Comparison of ENCODE assay signal across 8 cellular contexts in genomic region chr3:179811321-179812095, GRCh38.
A peak's percentile ranks its signal among the peaks of the same experiment; 100 is the strongest.
DNase-seq lines count a peak whose midpoint lies in the region; ATAC-seq and TF ChIP-seq lines count a peak whose summit lies in the region.

No MANE protein-coding gene starts in this region.

- in situ Hi-C loops in HAP-1 (cut with MboI; ENCODE audit: low sequenced_read_pairs): no loop called here
- in situ Hi-C loops in Panc1 (cut with HindIII; ENCODE audit: low pct_unique_long_range_greater_than_20kb, low sequenced_read_pairs): no loop called here

- no TSS peak for BruUV-seq in Panc1 (replicated peaks; lab: Mats Ljungman, UMichigan)

- TF ChIP-seq EP300 in suprapubic skin (IDR thresholded peaks at IDR 0.05): no peak

- CTCF ChIA-PET in Panc1 (lab: Charles Lee): interaction anchor here (0.6 to 1.1 kb wide), 4 partner anchors 18 to 790 kb away, joined by 3 read pairs; partner anchors contain the start of gene TTC14

- H3K9me3 ChIP-seq in HAP-1 (no peaks in the 10 kb centered on the region), Panc1 (ENCODE audit: control insufficient read depth, insufficient read depth, low read depth, low read length) (no peaks in the 10 kb centered on the region), lung (ENCODE audit: control insufficient read depth in 2 of 2, insufficient read depth in 1 of 2, low read length in 1 of 2) (no peaks in the 10 kb centered on the region), suprapubic skin (no peaks in the 10 kb centered on the region)

- 23 to 25% methylated on average over 9 of the region's 9 CpGs for WGBS in lung, 2 donors
- 20% methylated on average over 9 of the region's 9 CpGs for WGBS in suprapubic skin

- ATAC-seq in Panc1 (peak; percentile 91), lung (ENCODE audit: insufficient read depth, low FRiP score) (peak; percentile 53)

- H3K4me1 ChIP-seq in HAP-1: no peaks in the 10 kb centered on the region; the same call in 1 of the 2 replicates
- H3K4me1 ChIP-seq in Panc1 (ENCODE audit: control insufficient read depth, insufficient read depth, low read length): no peaks in the 10 kb centered on the region
- no peaks in the 10 kb centered on the region for H3K4me1 ChIP-seq in lung (ENCODE audit: control insufficient read depth in 2 of 2, insufficient read depth in 2 of 2, low read length in 2 of 2)
- H3K4me1 ChIP-seq in suprapubic skin: no peaks in the 10 kb centered on the region

- H3K4me3 ChIP-seq in GM12864 (ENCODE audit: low read depth, low read length) (no peak overlapping the region), HAP-1 (no peak overlapping the region), Panc1 (ENCODE audit: low read depth in 2 of 2, low read length in 2 of 2) (no peak overlapping the region), lung (no peak overlapping the region), suprapubic skin (no peak overlapping the region)

- POLR2A ChIA-PET in Panc1 (lab: Charles Lee): no interaction called here

- H3K27me3 ChIP-seq in HAP-1 (ENCODE audit: low read depth) (0 out of 2 replicates have a peak, but pooled peaks cover under 1% of the 10 kb centered on the region), Panc1 (ENCODE audit: control insufficient read depth, insufficient read depth, low read length) (no peaks in the 10 kb centered on the region), lung (ENCODE audit: control insufficient read depth, insufficient read depth) (no peaks in the 10 kb centered on the region), suprapubic skin (no peaks in the 10 kb centered on the region)

- H3K27ac ChIP-seq in Panc1 (ENCODE audit: low read length): no peak overlapping the region
- no peak overlapping the region for H3K27ac ChIP-seq in lung (ENCODE audit: low read depth in 1 of 2, low read length in 1 of 2)
- H3K27ac ChIP-seq in suprapubic skin: no peak overlapping the region

- peak; percentile 72 for TF ChIP-seq CTCF in GM12864 (IDR thresholded peaks at IDR 0.05; ENCODE audit: low read depth, low read length, missing control alignments)
- peak; percentile 86 for TF ChIP-seq CTCF in Panc1 (IDR thresholded peaks at IDR 0.05)
- TF ChIP-seq CTCF in lung (IDR thresholded peaks at IDR 0.05; ENCODE audit: control extremely low read depth, extremely low read depth): peak; percentile 33
- TF ChIP-seq CTCF in suprapubic skin (IDR thresholded peaks at IDR 0.05): peak in 1 of 2 donors; percentile 19

- no peak for TF ChIP-seq POLR2A in suprapubic skin (IDR thresholded peaks at IDR 0.05)

- H3K36me3 ChIP-seq in HAP-1 (replicated peaks): no peaks in the 10 kb centered on the region
- no peaks in the 10 kb centered on the region for H3K36me3 ChIP-seq in Panc1 (ENCODE audit: control insufficient read depth, insufficient read depth, low read length)
- H3K36me3 ChIP-seq in lung (ENCODE audit: control insufficient read depth in 2 of 2, insufficient read depth in 2 of 2, low read length in 2 of 2): no peaks in the 10 kb centered on the region
- H3K36me3 ChIP-seq in suprapubic skin: no peaks in the 10 kb centered on the region

- intact Hi-C loops in Panc1 (cut with micrococcal nuclease; ENCODE audit: unreplicated experiment): loop anchor here (2.0 kb wide), 1 partner anchor 783 kb away; no protein-coding TSS in a partner anchor

- peak; percentile 16 for DNase-seq in 8988T
- peak; percentile 40 for DNase-seq in GM12864 (ENCODE audit: low read depth)
- DNase-seq in HAP-1 (ENCODE audit: low spot score in 2 of 2): peak; percentile 66 to 73
- peak; percentile 86 for DNase-seq in LHCN-M2 (ENCODE audit: low read depth)
- peak; percentile 60 for DNase-seq in Panc1 (ENCODE audit: low read depth, low spot score)
- DNase-seq in dermis blood vessel endothelial cell: peak; percentile 73
- DNase-seq in lung (ENCODE audit: low spot score): peak; percentile 51
- no peak for DNase-seq in suprapubic skin (ENCODE audit: low spot score in 2 of 2)

Comparison
In these comparisons a context has a peak if more than half of its experiments do, and no peak if none do; other contexts are left out.
1. DNase-seq: peak in 8988T (single experiment), GM12864 (single experiment), HAP-1 (2 of 2), LHCN-M2 (single experiment), Panc1 (single experiment), dermis blood vessel endothelial cell (single experiment) and lung (single experiment); none in suprapubic skin (0 of 2).